ENCODE assay signal across 8 cellular contexts in genomic region chr7:43758861-43759683, GRCh38. TPM values are rescaled to one million over a fixed set of nuclear protein-coding genes. Genes with fewer than 3 reads are reported as not detected.
A peak's percentile ranks its signal among the peaks of the same experiment; 100 is the strongest.
DNase-seq lines count a peak whose midpoint lies in the region.

No MANE protein-coding gene starts in this region.

- H3K27ac ChIP-seq in epithelial cell of prostate = peak overlapping the region; percentile 3

- H3K27me3 ChIP-seq in MG63 = no peaks in the 10 kb centered on the region
- H3K27me3 ChIP-seq in mucosa of stomach (ENCODE audit: control insufficient read depth, insufficient read depth, low read length) = peaks cover 6% of the 10 kb centered on the region

- DNase-seq in NCI-H146 (lab: John Stamatoyannopoulos, UW) (peak; percentile 47), NCI-H146 treated with DMSO at 0.1 percent for 48 hours (lab: John Stamatoyannopoulos, UW; ENCODE audit: unreplicated experiment) (no peak), HCEC 1CT (peak; percentile 13), MG63 (peak; percentile 61), epithelial cell of prostate (ENCODE audit: low read depth, low spot score) (no peak), stromal cell of bone marrow (ENCODE audit: low read depth) (peak; percentile 15)
- DNase-seq in activated CD8-positive, alpha-beta memory T cell treated with anti-CD3 and anti-CD28 coated beads for 24 hours = peak; percentile 83

- H3K9me3 ChIP-seq in MG63 (no peaks in the 10 kb centered on the region), mucosa of stomach (ENCODE audit: control insufficient read depth, low read length) (no peaks in the 10 kb centered on the region)

- H3K36me3 ChIP-seq in MG63 (no peaks in the 10 kb centered on the region; the same call in 1 of the 2 replicates), mucosa of stomach (ENCODE audit: control insufficient read depth, insufficient read depth, low read length) (no peaks in the 10 kb centered on the region)

- peaks cover 1% of the 10 kb centered on the region for H3K4me1 ChIP-seq in mucosa of stomach (ENCODE audit: control insufficient read depth, insufficient read depth, low read length)

- peak overlapping the region; percentile 73 for H3K4me3 ChIP-seq in MG63
- H3K4me3 ChIP-seq in mucosa of stomach (ENCODE audit: low read length) = peak overlapping the region; percentile 60

- H3K9ac ChIP-seq in mucosa of stomach (ENCODE audit: low read length) = peak overlapping the region; percentile 71

RNA-seq across cellular contexts. Expression of gene BLVRA, which starts 0.6 kb away (rescaled TPM):
- total RNA-seq in MG63 (2014; rRNA removed; shearing (Covaris generic); ENCODE audit: low replicate concordance) = 40.1 and 42.1 TPM in 2 replicates

RNA-seq across cellular contexts. Expression of gene COA1, which starts 29.7 kb away (rescaled TPM):
- total RNA-seq in MG63 (2014; rRNA removed; shearing (Covaris generic); ENCODE audit: low replicate concordance) = 37.0 and 58.9 TPM in 2 replicates

Comparison
In these comparisons a context has a peak if more than half of its experiments do, and no peak if none do; other contexts are left out.
1. DNase-seq: peak in NCI-H146 (single experiment), HCEC 1CT (single experiment), MG63 (single experiment), activated CD8-positive, alpha-beta memory T cell treated with anti-CD3 and anti-CD28 coated beads for 24 hours (single experiment) and stromal cell of bone marrow (single experiment); none in NCI-H146 treated with DMSO at 0.1 percent for 48 hours (single experiment) and epithelial cell of prostate (single experiment).